Comparison of ENCODE assay signal across 9 cellular contexts in genomic region chr3:48738926-48739616, GRCh38. TPM values are rescaled to one million over a fixed set of nuclear protein-coding genes. Genes with fewer than 3 reads are reported as not detected.
DNase-seq lines count a peak whose midpoint lies in the region; ATAC-seq, FAIRE-seq and TF ChIP-seq lines count a peak whose summit lies in the region.
"Had no signal": no experiment of that assay in that cellular context is flagged by ENCODE, and none has a peak within 500 bp of the region (broad histone marks: within the 10 kb centered on the region; RNA-seq: fewer than 3 reads in every experiment).

No MANE protein-coding gene starts in this region.

- peak in 3 of 4 donors; percentile 4 to 6 (median 6) for ATAC-seq in pancreas
- no peak for ATAC-seq in HG03280 (IDR thresholded peaks at IDR 0.05; ENCODE audit: unreplicated experiment)

- intact Hi-C loops in cardiac septum (cut with DNase I) (no loop called here), pancreas (cut with DNase I) (no loop called here)

- no peak for TF ChIP-seq CTCF in pancreas (IDR thresholded peaks at IDR 0.05)

- H3K4me1 ChIP-seq in pancreas (peaks cover 17 to 25% (median 19%) of the 10 kb centered on the region in 3 donors), urinary bladder (ENCODE audit: insufficient read depth) (no peaks in the 10 kb centered on the region)

- H3K4me3 ChIP-seq in pancreas = no peak overlapping the region
- H3K4me3 ChIP-seq in urinary bladder (ENCODE audit: low read depth, low read length) = no peak overlapping the region

- DNase-seq in NCI-H1092 (lab: John Stamatoyannopoulos, UW) (peak; percentile 15), NCI-H1092 treated with DMSO at 0.1 percent for 48 hours (lab: John Stamatoyannopoulos, UW) (no peak), cardiac septum (ENCODE audit: low spot score) (peak; percentile 80), pancreas (peak in 4 of 6 donors; percentile 13 to 65 (median 26)), HT-29 (ENCODE audit: low spot score) (no peak)
- DNase-seq in activated naive CD4-positive, alpha-beta T cell treated with anti-CD3 and anti-CD28 coated beads, Interleukin-2, amount 50 U/mL, for 16 hours = no peak

- no peaks in the 10 kb centered on the region for H3K27me3 ChIP-seq in pancreas

- H3K36me3 ChIP-seq in pancreas = no peaks in the 10 kb centered on the region
- no peaks in the 10 kb centered on the region for H3K36me3 ChIP-seq in urinary bladder (ENCODE audit: insufficient read depth)

- 49 to 51% methylated on average over 9 of the region's 9 CpGs for WGBS in pancreas, 2 donors
- 71% methylated on average over 9 of the region's 9 CpGs for WGBS in urinary bladder

- no peak for FAIRE-seq in pancreas (lab: Jason Lieb, UNC)
- FAIRE-seq: D721Med had no signal

- H3K27ac ChIP-seq in pancreas (peak overlapping the region; percentile 60 to 82 (median 71)), urinary bladder (ENCODE audit: low read depth) (peak overlapping the region; percentile 4)

- H3K9me3 ChIP-seq in pancreas = no peaks in the 10 kb centered on the region

RNA-seq across cellular contexts. Expression of gene IP6K2, which starts 22.1 kb away (rescaled TPM):
- total RNA-seq in cardiac septum (23.9 TPM), pancreas (10 to 100 TPM; 19.1 to 47.1 (median 29.3) TPM), urinary bladder (75.7 TPM)
- polyA plus RNA-seq in pancreas (100 to 1,000 TPM; 105 to 107 TPM), urinary bladder (83.2 TPM)
- 46.8 and 55.9 TPM in 2 replicates for total RNA-seq in HT-29 (2014; rRNA removed; shearing (Covaris generic))

RNA-seq across cellular contexts. Expression of gene NCKIPSD, which starts 53.4 kb away (rescaled TPM):
- total RNA-seq in cardiac septum = 22.5 TPM
- total RNA-seq in pancreas = 10 to 100 TPM in 1 of 6 donors, 1 to 10 TPM in 5; 5.4 to 10.2 (median 7.2) TPM
- polyA plus RNA-seq in pancreas = 10 to 100 TPM; 12.0 to 17.0 TPM
- total RNA-seq in urinary bladder = 8.6 TPM
- 18.1 TPM for polyA plus RNA-seq in urinary bladder
- total RNA-seq in HT-29 (2014; rRNA removed; shearing (Covaris generic)) = 33.8 and 42.8 TPM in 2 replicates

Comparison
In these comparisons a context has a peak if more than half of its experiments do, and no peak if none do; other contexts are left out.
1. DNase-seq: peak in NCI-H1092 (single experiment), cardiac septum (single experiment) and pancreas (4 of 6); none in NCI-H1092 treated with DMSO at 0.1 percent for 48 hours (single experiment), HT-29 (single experiment) and activated naive CD4-positive, alpha-beta T cell treated with anti-CD3 and anti-CD28 coated beads, Interleukin-2, amount 50 U/mL, for 16 hours (single experiment).